1 cellular context compared by ENCODE assay signal in the genomic region with DNA sequence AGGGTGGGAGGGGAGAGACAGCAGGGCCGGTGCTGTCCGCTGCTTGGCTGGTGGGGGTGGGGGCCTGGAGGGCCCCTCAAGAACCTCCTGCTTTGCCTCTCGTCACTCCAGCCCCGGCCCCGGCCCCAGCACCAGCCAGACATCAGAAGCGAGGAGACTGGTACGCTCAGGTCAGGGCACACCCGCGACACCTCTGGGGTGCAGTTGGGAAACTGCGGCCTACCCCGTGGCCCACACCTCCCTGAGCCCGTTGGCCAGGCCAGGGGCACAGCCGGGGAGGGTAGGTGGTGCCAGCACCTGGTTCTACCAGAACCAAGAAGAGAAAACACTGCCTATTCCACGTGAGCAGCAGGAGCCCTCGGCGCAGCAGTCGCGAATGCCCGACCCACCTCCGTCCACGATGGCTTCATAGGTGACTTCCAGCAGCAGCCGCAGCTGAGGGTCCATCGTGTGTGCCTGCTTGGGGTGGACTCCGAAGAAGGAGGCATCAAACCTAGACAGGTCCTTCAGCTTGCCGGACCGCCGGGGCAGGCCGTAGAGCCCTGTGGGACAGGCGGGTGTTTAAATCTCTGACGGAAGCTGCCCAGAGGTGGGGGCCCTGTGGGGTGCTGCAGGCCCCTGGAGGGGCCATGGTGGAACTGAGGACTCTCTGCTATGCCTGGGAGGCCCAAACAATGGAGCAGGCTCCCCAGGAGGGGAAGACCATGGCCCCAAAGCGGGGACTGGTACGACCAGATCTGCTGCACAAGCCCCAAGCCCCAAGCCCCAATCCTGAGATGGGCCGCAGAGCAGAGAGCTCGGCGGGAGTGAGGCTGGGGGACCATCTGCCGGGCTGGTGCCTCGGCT.
TF ChIP-seq lines count a peak whose summit lies in the region.

No MANE protein-coding gene starts in this region.

TF ChIP-seq in GM12878, 131 proteins besides CTCF, POLR2A, EP300 and RAD21:
- TF ChIP-seq SP1 (IDR thresholded peaks at IDR 0.05; ENCODE audit: low read depth, low read length) (no peak), ATF7 (IDR thresholded peaks at IDR 0.05; ENCODE audit: low read depth) (no peak)
